Comparison of ENCODE assay signal across 9 cellular contexts in genomic region chrX:138748480-138748879, GRCh38. TPM values are rescaled to one million over a fixed set of nuclear protein-coding genes. Genes with fewer than 3 reads are reported as not detected.
DNase-seq lines count a peak whose midpoint lies in the region; ATAC-seq, FAIRE-seq and TF ChIP-seq lines count a peak whose summit lies in the region.
"Had no signal": no experiment of that assay in that cellular context is flagged by ENCODE, and none has a peak within 500 bp of the region (broad histone marks: within the 10 kb centered on the region; RNA-seq: fewer than 3 reads in every experiment).

No MANE protein-coding gene starts in this region.

- FAIRE-seq in H54 (lab: Jason Lieb, UNC), result no peak

- peaks cover 5% of the 10 kb centered on the region for H3K27me3 Mint-ChIP-seq in activated CD4-positive, alpha-beta memory T cell treated with anti-CD3 and anti-CD28 coated beads for 36 hours

- no peak overlapping the region for H3K4me3 Mint-ChIP-seq in activated CD4-positive, alpha-beta memory T cell treated with anti-CD3 and anti-CD28 coated beads for 36 hours
- H3K4me3 Mint-ChIP-seq: activated T-cell treated with anti-CD3 and anti-CD28 coated beads, Interleukin-2, amount 50 U/mL, for 4 hours had no signal

- DNase-seq in AG20443 (ENCODE audit: low spot score) (peak; percentile 4), WERI-Rb-1 (no peak), kidney glomerular epithelial cell (lab: John Stamatoyannopoulos, UW) (peak; percentile 19), NCI-H1436 (lab: John Stamatoyannopoulos, UW) (no peak), mucosa of gallbladder (ENCODE audit: low spot score) (no peak), H54 (ENCODE audit: insufficient read length, low spot score) (no peak)
- no peak for DNase-seq in activated CD4-positive, alpha-beta memory T cell treated with anti-CD3 and anti-CD28 coated beads for 36 hours
- DNase-seq: activated T-cell treated with anti-CD3 and anti-CD28 coated beads, Interleukin-2, amount 50 U/mL, for 4 hours had no signal

- no peak for TF ChIP-seq POLR2A in H54 (IDR thresholded peaks at IDR 0.05; ENCODE audit: low read depth, low read length)

- no peaks in the 10 kb centered on the region for H3K9me3 Mint-ChIP-seq in activated CD4-positive, alpha-beta memory T cell treated with anti-CD3 and anti-CD28 coated beads for 36 hours
- H3K9me3 Mint-ChIP-seq: activated T-cell treated with anti-CD3 and anti-CD28 coated beads, Interleukin-2, amount 50 U/mL, for 4 hours had no signal

- peaks cover 21% of the 10 kb centered on the region for H3K27me3 ChIP-seq in WERI-Rb-1 (ENCODE audit: insufficient read depth, low read depth, severe bottlenecking)

- no peaks in the 10 kb centered on the region for H3K36me3 ChIP-seq in WERI-Rb-1

- no peaks in the 10 kb centered on the region for H3K9me3 ChIP-seq in WERI-Rb-1 (ENCODE audit: severe bottlenecking)

- H3K27ac ChIP-seq in WERI-Rb-1, result no peak overlapping the region

- POLR2A ChIA-PET in activated CD4-positive, alpha-beta memory T cell treated with anti-CD3 and anti-CD28 coated beads for 36 hours (lab: Charles Lee), result no interaction called here

- H3K36me3 Mint-ChIP-seq in activated CD4-positive, alpha-beta memory T cell treated with anti-CD3 and anti-CD28 coated beads for 36 hours, result no peaks in the 10 kb centered on the region

- H3K27ac Mint-ChIP-seq in activated CD4-positive, alpha-beta memory T cell treated with anti-CD3 and anti-CD28 coated beads for 36 hours, result no peak overlapping the region

- TF ChIP-seq CTCF in WERI-Rb-1 (IDR thresholded peaks at IDR 0.05; ENCODE audit: low read depth, low read length), result peak; percentile 32; the same call in 1 of the 2 replicates

- no peak overlapping the region for H3K4me3 ChIP-seq in WERI-Rb-1 (ENCODE audit: low read depth, low read length)

- CTCF ChIA-PET in activated CD4-positive, alpha-beta memory T cell treated with anti-CD3 and anti-CD28 coated beads for 36 hours (lab: Charles Lee), result no interaction called here

- ATAC-seq in GM21529 (IDR thresholded peaks at IDR 0.05; ENCODE audit: unreplicated experiment), result peak; percentile 57
- ATAC-seq: activated T-cell treated with anti-CD3 and anti-CD28 coated beads, Interleukin-2, amount 50 U/mL, for 4 hours had no signal

- H3K4me1 Mint-ChIP-seq in activated CD4-positive, alpha-beta memory T cell treated with anti-CD3 and anti-CD28 coated beads for 36 hours (ENCODE audit: low read depth), result no peaks in the 10 kb centered on the region

- intact Hi-C loops in activated CD4-positive, alpha-beta memory T cell treated with anti-CD3 and anti-CD28 coated beads for 36 hours (cut with micrococcal nuclease), result no loop called here

RNA-seq across cellular contexts. Expression of gene FGF13, which starts 37.0 kb away (rescaled TPM):
- total RNA-seq in mucosa of gallbladder, result 9.4 TPM
- total RNA-seq in activated CD4-positive, alpha-beta memory T cell treated with anti-CD3 and anti-CD28 coated beads for 36 hours, result not detected
- total RNA-seq: activated T-cell treated with anti-CD3 and anti-CD28 coated beads, Interleukin-2, amount 50 U/mL, for 4 hours had no signal

Comparison
In these comparisons a context has a peak if more than half of its experiments do, and no peak if none do; other contexts are left out.
1. DNase-seq: peak in AG20443 (single experiment) and kidney glomerular epithelial cell (single experiment); none in WERI-Rb-1 (single experiment), NCI-H1436 (single experiment), mucosa of gallbladder (single experiment), activated CD4-positive, alpha-beta memory T cell treated with anti-CD3 and anti-CD28 coated beads for 36 hours (single experiment) and H54 (single experiment).
2. RNA of gene FGF13, which starts 37.0 kb away (total RNA-seq): 9.4 TPM in mucosa of gallbladder (single experiment); not detected in activated CD4-positive, alpha-beta memory T cell treated with anti-CD3 and anti-CD28 coated beads for 36 hours; every median in the first group is over 10 times any median in the second.